8 cellular contexts compared by ENCODE assay signal in the genomic region with DNA sequence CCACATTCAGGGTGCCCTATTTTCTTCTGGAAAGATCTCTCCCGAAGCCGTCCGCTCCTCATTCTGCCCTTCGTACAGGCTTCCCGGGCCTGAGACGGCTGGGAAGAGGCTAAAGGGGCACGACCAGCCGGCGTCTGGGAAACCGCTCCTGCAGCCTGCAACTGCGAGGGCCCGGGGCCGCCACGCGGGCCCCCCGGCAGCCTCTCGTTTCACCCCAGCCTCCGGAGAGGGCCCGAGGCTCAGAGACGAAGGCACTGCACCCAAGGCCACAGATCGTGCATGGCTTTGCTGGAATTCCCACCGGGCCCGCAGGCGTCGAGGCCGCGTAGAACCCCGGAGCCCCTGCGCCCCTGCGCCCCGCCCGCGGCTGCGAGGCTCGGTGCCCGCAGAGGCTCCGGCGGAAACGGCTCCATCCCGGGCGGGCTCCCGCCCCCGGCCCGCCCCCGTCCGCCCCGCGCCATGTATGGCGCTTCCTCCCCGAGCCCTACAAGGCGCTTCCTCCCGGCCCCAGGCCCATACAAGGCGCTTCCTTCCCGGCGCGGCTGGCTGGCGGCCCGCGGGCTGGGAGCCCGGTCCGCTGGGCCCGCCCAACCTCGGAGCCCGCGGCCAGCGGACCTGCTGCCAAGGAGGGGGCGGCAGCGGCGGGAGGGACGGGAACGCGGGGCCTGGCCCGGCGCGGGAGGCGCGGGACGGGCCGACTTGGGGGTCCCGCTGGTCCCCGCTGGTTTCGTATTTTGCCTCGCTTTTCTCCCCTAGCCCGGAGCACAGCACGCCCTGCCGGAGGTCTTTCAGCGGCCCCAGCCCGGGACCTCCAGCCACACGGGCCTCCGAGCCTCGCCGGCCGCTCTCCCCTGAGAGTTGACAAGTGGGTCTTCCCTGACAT. TPM values are rescaled to one million over a fixed set of nuclear protein-coding genes. Genes with fewer than 3 reads are reported as not detected.
DNase-seq lines count a peak whose midpoint lies in the region; ATAC-seq, FAIRE-seq and TF ChIP-seq lines count a peak whose summit lies in the region.

No MANE protein-coding gene starts in this region.

- peak overlapping the region; percentile 94 for H3K4me3 Mint-ChIP-seq in activated naive CD8-positive, alpha-beta T cell

- peak overlapping the region; percentile 69 for H3K4me3 ChIP-seq in DOHH2 (ENCODE audit: low read length)
- H3K4me3 ChIP-seq in pancreas = peak overlapping the region; percentile 21 to 57 (median 39)
- H3K4me3 ChIP-seq in thymus (ENCODE audit: low read length) = peak overlapping the region; percentile 71

- H3K27me3 Mint-ChIP-seq in activated naive CD8-positive, alpha-beta T cell = peaks cover 3% of the 10 kb centered on the region

- H3K9me2 ChIP-seq in DOHH2 (replicated peaks; ENCODE audit: control insufficient read depth, low read length) = no peaks in the 10 kb centered on the region

- no peaks in the 10 kb centered on the region for H3K79me2 ChIP-seq in DOHH2 (ENCODE audit: control insufficient read depth, low read length)

- DNase-seq in GOT3 (lab: John Stamatoyannopoulos, UW) (peak; percentile 78), LHCN-M2 (ENCODE audit: low read depth) (peak; percentile 79), Right ventricle myocardium inferior (ENCODE audit: missing footprints) (peak; percentile 96), pancreas (peak; percentile 90 to 97 (median 94))

- H3K27me3 ChIP-seq in DOHH2 (ENCODE audit: control insufficient read depth, low read length) (peaks cover 39% of the 10 kb centered on the region), pancreas (no peaks in the 10 kb centered on the region), thymus (ENCODE audit: control insufficient read depth, insufficient read depth) (peaks cover 13% of the 10 kb centered on the region)

- no peak for FAIRE-seq in pancreas (lab: Jason Lieb, UNC)

- H3K27ac Mint-ChIP-seq in activated naive CD8-positive, alpha-beta T cell = peak overlapping the region; percentile 66

- 6 to 8% methylated on average over 67 to 93 of the region's 93 CpGs for WGBS in pancreas, 2 donors
- WGBS in thymus = 4% methylated on average over 93 of the region's 93 CpGs

- no peaks in the 10 kb centered on the region for H3F3A ChIP-seq in DOHH2 (ENCODE audit: control insufficient read depth, insufficient read depth)

- H3K36me3 Mint-ChIP-seq in activated naive CD8-positive, alpha-beta T cell = no peaks in the 10 kb centered on the region

- H3K4me1 ChIP-seq in DOHH2 (ENCODE audit: control insufficient read depth, low read length) (peaks cover 11% of the 10 kb centered on the region), pancreas (peaks cover 9 to 24% (median 18%) of the 10 kb centered on the region in 3 donors), thymus (ENCODE audit: control insufficient read depth, insufficient read depth, low read length) (peaks cover 12% of the 10 kb centered on the region)

- intact Hi-C loops in Right ventricle myocardium inferior (cut with DNase I) (loop anchor here (1.0 kb wide), 1 partner anchor 27 kb away; the partner anchor contains the start of gene EGR1), pancreas (cut with DNase I) (no loop called here)

- H3K4me2 ChIP-seq in DOHH2 (ENCODE audit: low read length) = peak overlapping the region; percentile 74

- H4K20me1 ChIP-seq in DOHH2 (ENCODE audit: control insufficient read depth, insufficient read depth, low read depth, low read length) = 0 out of 2 replicates have a peak, but pooled peaks cover 3% of the 10 kb centered on the region

- H3K9me3 Mint-ChIP-seq in activated naive CD8-positive, alpha-beta T cell (ENCODE audit: low read depth) = no peaks in the 10 kb centered on the region

- peak; percentile 95 for ATAC-seq in SK-N-SH treated with all-trans-retinoic acid at 6 μM for 48 hours
- peak; percentile 99 for ATAC-seq in Right ventricle myocardium inferior
- ATAC-seq in pancreas = peak; percentile 95 to 97 (median 96)

- TF ChIP-seq CTCF in DOHH2 (IDR thresholded peaks at IDR 0.05; ENCODE audit: low read depth, low read length, poor library complexity, severe bottlenecking) (no peak), pancreas (IDR thresholded peaks at IDR 0.05) (no peak)

- H3K36me3 ChIP-seq in DOHH2 (ENCODE audit: control insufficient read depth, low read length) = no peaks in the 10 kb centered on the region
- H3K36me3 ChIP-seq in pancreas = no peaks in the 10 kb centered on the region
- H3K36me3 ChIP-seq in thymus (ENCODE audit: control insufficient read depth, insufficient read depth) = no peaks in the 10 kb centered on the region

- H3K4me1 Mint-ChIP-seq in activated naive CD8-positive, alpha-beta T cell (ENCODE audit: low read depth) = peaks cover 13% of the 10 kb centered on the region

- H3K27ac ChIP-seq in DOHH2 (ENCODE audit: low read depth, low read length) (no peak overlapping the region), pancreas (no peak overlapping the region), thymus (ENCODE audit: low read depth) (peak overlapping the region; percentile 47)

- no peaks in the 10 kb centered on the region for H3K9me3 ChIP-seq in DOHH2 (ENCODE audit: control insufficient read depth, insufficient read depth, low read length)
- H3K9me3 ChIP-seq in pancreas = no peaks in the 10 kb centered on the region
- H3K9me3 ChIP-seq in thymus (ENCODE audit: control insufficient read depth) = no peaks in the 10 kb centered on the region

TF ChIP-seq in SK-N-SH treated with all-trans-retinoic acid at 6 μM for 48 hours, 23 proteins besides CTCF, POLR2A, EP300 and RAD21 (continues in another document):
- TF ChIP-seq, protein P1, sequence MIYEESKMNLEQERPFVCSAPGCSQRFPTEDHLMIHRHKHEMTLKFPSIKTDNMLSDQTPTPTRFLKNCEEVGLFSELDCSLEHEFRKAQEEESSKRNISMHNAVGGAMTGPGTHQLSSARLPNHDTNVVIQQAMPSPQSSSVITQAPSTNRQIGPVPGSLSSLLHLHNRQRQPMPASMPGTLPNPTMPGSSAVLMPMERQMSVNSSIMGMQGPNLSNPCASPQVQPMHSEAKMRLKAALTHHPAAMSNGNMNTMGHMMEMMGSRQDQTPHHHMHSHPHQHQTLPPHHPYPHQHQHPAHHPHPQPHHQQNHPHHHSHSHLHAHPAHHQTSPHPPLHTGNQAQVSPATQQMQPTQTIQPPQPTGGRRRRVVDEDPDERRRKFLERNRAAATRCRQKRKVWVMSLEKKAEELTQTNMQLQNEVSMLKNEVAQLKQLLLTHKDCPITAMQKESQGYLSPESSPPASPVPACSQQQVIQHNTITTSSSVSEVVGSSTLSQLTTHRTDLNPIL (CRISPR knock-in tag; IDR thresholded peaks at IDR 0.05; ENCODE audit: low read depth) = no peak
- TF ChIP-seq ZFP30 (CRISPR knock-in tag; IDR thresholded peaks at IDR 0.05) (no peak), ESRRG (CRISPR knock-in tag; IDR thresholded peaks at IDR 0.05) (no peak), SNAI2 (CRISPR knock-in tag; IDR thresholded peaks at IDR 0.05) (no peak), OSR1 (CRISPR knock-in tag; IDR thresholded peaks at IDR 0.05) (no peak), ZNF565 (CRISPR knock-in tag; conservative IDR thresholded peaks at IDR 0.05; ENCODE audit: low read depth) (no peak), ZNF70 (CRISPR knock-in tag; IDR thresholded peaks at IDR 0.05) (no peak), ZFP3 (CRISPR knock-in tag; IDR thresholded peaks at IDR 0.05) (no peak), CSDC2 (CRISPR knock-in tag; IDR thresholded peaks at IDR 0.05) (no peak), TOX (CRISPR knock-in tag; IDR thresholded peaks at IDR 0.05; ENCODE audit: borderline replicate concordance) (no peak), RARB (CRISPR knock-in tag; IDR thresholded peaks at IDR 0.05) (no peak)
- TF ChIP-seq, protein P2, sequence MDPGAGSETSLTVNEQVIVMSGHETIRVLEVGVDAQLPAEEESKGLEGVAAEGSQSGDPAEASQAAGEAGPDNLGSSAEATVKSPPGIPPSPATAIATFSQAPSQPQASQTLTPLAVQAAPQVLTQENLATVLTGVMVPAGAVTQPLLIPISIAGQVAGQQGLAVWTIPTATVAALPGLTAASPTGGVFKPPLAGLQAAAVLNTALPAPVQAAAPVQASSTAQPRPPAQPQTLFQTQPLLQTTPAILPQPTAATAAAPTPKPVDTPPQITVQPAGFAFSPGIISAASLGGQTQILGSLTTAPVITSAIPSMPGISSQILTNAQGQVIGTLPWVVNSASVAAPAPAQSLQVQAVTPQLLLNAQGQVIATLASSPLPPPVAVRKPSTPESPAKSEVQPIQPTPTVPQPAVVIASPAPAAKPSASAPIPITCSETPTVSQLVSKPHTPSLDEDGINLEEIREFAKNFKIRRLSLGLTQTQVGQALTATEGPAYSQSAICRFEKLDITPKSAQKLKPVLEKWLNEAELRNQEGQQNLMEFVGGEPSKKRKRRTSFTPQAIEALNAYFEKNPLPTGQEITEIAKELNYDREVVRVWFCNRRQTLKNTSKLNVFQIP (CRISPR knock-in tag; IDR thresholded peaks at IDR 0.05; ENCODE audit: borderline replicate concordance, low read depth) = no peak
- TF ChIP-seq, protein P3, sequence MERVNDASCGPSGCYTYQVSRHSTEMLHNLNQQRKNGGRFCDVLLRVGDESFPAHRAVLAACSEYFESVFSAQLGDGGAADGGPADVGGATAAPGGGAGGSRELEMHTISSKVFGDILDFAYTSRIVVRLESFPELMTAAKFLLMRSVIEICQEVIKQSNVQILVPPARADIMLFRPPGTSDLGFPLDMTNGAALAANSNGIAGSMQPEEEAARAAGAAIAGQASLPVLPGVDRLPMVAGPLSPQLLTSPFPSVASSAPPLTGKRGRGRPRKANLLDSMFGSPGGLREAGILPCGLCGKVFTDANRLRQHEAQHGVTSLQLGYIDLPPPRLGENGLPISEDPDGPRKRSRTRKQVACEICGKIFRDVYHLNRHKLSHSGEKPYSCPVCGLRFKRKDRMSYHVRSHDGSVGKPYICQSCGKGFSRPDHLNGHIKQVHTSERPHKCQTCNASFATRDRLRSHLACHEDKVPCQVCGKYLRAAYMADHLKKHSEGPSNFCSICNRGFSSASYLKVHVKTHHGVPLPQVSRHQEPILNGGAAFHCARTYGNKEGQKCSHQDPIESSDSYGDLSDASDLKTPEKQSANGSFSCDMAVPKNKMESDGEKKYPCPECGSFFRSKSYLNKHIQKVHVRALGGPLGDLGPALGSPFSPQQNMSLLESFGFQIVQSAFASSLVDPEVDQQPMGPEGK (CRISPR knock-in tag; IDR thresholded peaks at IDR 0.05; ENCODE audit: borderline replicate concordance) = no peak

RNA-seq across cellular contexts. Expression of gene EGR1, which starts 26.6 kb away (rescaled TPM):
- total RNA-seq in LHCN-M2 (2014; rRNA removed) = 4.1 and 7.2 TPM in 2 replicates
- 21.7 TPM for polyA plus RNA-seq in LHCN-M2 (2012)
- total RNA-seq in Right ventricle myocardium inferior = 5.5 TPM
- 10 to 100 TPM; 16.4 to 33.0 (median 26.9) TPM for total RNA-seq in pancreas
- 100 to 1,000 TPM in 1 of 2 donors, 10 to 100 TPM in 1; 41.0 to 120 TPM for polyA plus RNA-seq in pancreas
- 56.3 TPM for polyA plus RNA-seq in thymus

RNA-seq across cellular contexts. Expression of gene ETF1, which starts 51.1 kb away (rescaled TPM):
- 141 and 163 TPM in 2 replicates for total RNA-seq in LHCN-M2 (2014; rRNA removed)
- 62.3 TPM for polyA plus RNA-seq in LHCN-M2 (2012)
- total RNA-seq in Right ventricle myocardium inferior = 90.6 TPM
- 10 to 100 TPM; 29.9 to 54.0 (median 36.4) TPM for total RNA-seq in pancreas
- polyA plus RNA-seq in pancreas = 10 to 100 TPM; 14.7 to 30.5 TPM
- 54.8 TPM for polyA plus RNA-seq in thymus

RNA-seq across cellular contexts. Expression of gene REEP2, which starts 53.1 kb away (rescaled TPM):
- 9.0 and 11.0 TPM in 2 replicates for total RNA-seq in LHCN-M2 (2014; rRNA removed)
- polyA plus RNA-seq in LHCN-M2 (2012) = 9.1 TPM
- total RNA-seq in Right ventricle myocardium inferior = 5.2 TPM
- total RNA-seq in pancreas = 1 to 10 TPM in 3 of 6 donors, under 1 TPM in 3; 0.41 to 3.3 (median 1.3) TPM
- 10 to 100 TPM; 12.4 to 22.6 TPM for polyA plus RNA-seq in pancreas
- polyA plus RNA-seq in thymus = 4.8 TPM
